Comparison of ENCODE assay signal across 13 cellular contexts in the genomic region with DNA sequence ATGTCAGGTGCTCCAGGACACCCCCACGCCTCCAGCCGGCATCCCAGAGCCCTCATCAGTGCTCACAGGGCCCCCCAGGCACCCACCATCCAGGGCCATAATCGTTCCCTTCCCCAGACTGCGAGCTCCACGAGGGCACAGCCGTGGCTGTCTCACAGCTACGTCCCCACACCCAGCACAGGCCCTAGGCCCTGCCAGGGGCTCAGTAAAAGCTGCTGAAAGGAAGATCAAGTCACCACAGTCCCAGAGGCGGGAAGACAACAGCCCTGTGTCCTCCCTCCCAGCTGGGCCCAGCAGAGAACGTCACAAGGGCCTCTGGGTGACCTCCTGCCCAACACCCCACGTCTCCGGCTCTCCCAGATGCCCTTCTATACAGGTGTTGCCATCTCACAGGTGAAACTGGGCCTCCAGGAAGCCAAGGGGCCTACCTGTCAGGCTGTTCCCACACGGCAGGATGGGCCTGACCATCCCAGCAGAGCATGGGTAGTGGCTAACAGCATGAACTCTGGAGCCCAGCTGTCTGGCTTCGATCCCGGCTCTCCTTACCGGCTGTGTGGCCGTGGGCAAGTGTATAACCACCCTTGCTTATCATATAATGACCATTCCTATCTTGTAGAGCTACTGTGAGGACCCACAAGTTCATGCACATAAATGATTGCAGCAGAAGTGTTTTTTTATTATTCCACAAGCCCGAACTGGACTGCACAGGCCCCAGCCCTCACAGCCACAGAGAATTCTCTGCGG. TPM values are rescaled to one million over a fixed set of nuclear protein-coding genes. Genes with fewer than 3 reads are reported as not detected.
A peak's percentile ranks its signal among the peaks of the same experiment; 100 is the strongest.
DNase-seq lines count a peak whose midpoint lies in the region; ATAC-seq, FAIRE-seq and TF ChIP-seq lines count a peak whose summit lies in the region.
"Had no signal": no experiment of that assay in that cellular context is flagged by ENCODE, and none has a peak within 500 bp of the region (broad histone marks: within the 10 kb centered on the region; RNA-seq: fewer than 3 reads in every experiment).

No MANE protein-coding gene starts in this region.

- intact Hi-C loops in left cardiac atrium (cut with DNase I) (no loop called here), heart right ventricle (cut with DNase I) (no loop called here), pancreas (cut with DNase I) (no loop called here), transverse colon (cut with DNase I; ENCODE audit: low total_unique reads) (no loop called here), natural killer cell (cut with micrococcal nuclease) (no loop called here)

- no peak for FAIRE-seq in pancreas (lab: Jason Lieb, UNC)
- FAIRE-seq: GM12878 had no signal

- H3K4me3 ChIP-seq in heart right ventricle (no peak overlapping the region), pancreas (no peak overlapping the region), transverse colon (no peak overlapping the region)
- H3K4me3 ChIP-seq: GM12878, prostate gland had no signal

- in situ Hi-C loops in transverse colon (cut with MboI; ENCODE audit: low pct_ligation_motif_present in 1 of 4, low pct_unique_long_range_greater_than_20kb in 1 of 4, low sequenced_read_pairs in 3 of 4), result no loop called here

- peaks cover 30% of the 10 kb centered on the region for H3K4me1 Mint-ChIP-seq in activated CD8-positive, alpha-beta memory T cell treated with anti-CD3 and anti-CD28 coated beads, Interleukin-2, amount 10 ng/mL, durations not matched to agents 7 days and 5 days
- H3K4me1 Mint-ChIP-seq in natural killer cell, result peaks cover 5% of the 10 kb centered on the region in 2 donors

- no peaks in the 10 kb centered on the region for H3K9me3 Mint-ChIP-seq in activated CD8-positive, alpha-beta memory T cell treated with anti-CD3 and anti-CD28 coated beads, Interleukin-2, amount 10 ng/mL, durations not matched to agents 7 days and 5 days (ENCODE audit: low read depth)
- no peaks in the 10 kb centered on the region for H3K9me3 Mint-ChIP-seq in natural killer cell

- H3K27ac ChIP-seq in heart right ventricle (no peak overlapping the region), pancreas (peak overlapping the region; percentile 5 to 46 (median 28)), transverse colon (no peak overlapping the region)

- H3K36me3 Mint-ChIP-seq in activated CD8-positive, alpha-beta memory T cell treated with anti-CD3 and anti-CD28 coated beads, Interleukin-2, amount 10 ng/mL, durations not matched to agents 7 days and 5 days, result no peaks in the 10 kb centered on the region
- no peaks in the 10 kb centered on the region for H3K36me3 Mint-ChIP-seq in natural killer cell

- H3K4me1 ChIP-seq in heart right ventricle (peaks cover 7 to 41% (median 28%) of the 10 kb centered on the region in 9 donors), pancreas (peaks cover 35 to 43% (median 43%) of the 10 kb centered on the region in 3 donors), transverse colon (peaks cover 5 to 37% (median 21%) of the 10 kb centered on the region in 4 donors)

- ATAC-seq in left cardiac atrium (no peak), heart right ventricle (no peak), pancreas (no peak), natural killer cell (no peak)
- ATAC-seq in activated CD8-positive, alpha-beta memory T cell treated with anti-CD3 and anti-CD28 coated beads, Interleukin-2, amount 10 ng/mL, durations not matched to agents 7 days and 5 days, result no peak
- ATAC-seq: GM12878 had no signal

- H3K27me3 Mint-ChIP-seq in activated CD8-positive, alpha-beta memory T cell treated with anti-CD3 and anti-CD28 coated beads, Interleukin-2, amount 10 ng/mL, durations not matched to agents 7 days and 5 days, result no peaks in the 10 kb centered on the region
- H3K27me3 Mint-ChIP-seq in natural killer cell (ENCODE audit: low read depth in 2 of 2), result no peaks in the 10 kb centered on the region

- H3K27ac Mint-ChIP-seq in activated CD8-positive, alpha-beta memory T cell treated with anti-CD3 and anti-CD28 coated beads, Interleukin-2, amount 10 ng/mL, durations not matched to agents 7 days and 5 days, result no peak overlapping the region
- H3K27ac Mint-ChIP-seq in natural killer cell, result peak overlapping the region in 1 of 2 donors; percentile 61

- TF ChIP-seq CTCF in heart right ventricle (IDR thresholded peaks at IDR 0.05) (no peak), pancreas (IDR thresholded peaks at IDR 0.05) (no peak), transverse colon (IDR thresholded peaks at IDR 0.05) (no peak), natural killer cell (IDR thresholded peaks at IDR 0.05) (no peak)

- no peaks in the 10 kb centered on the region for H3K36me3 ChIP-seq in heart right ventricle
- no peaks in the 10 kb centered on the region for H3K36me3 ChIP-seq in pancreas
- H3K36me3 ChIP-seq in transverse colon, result no peaks in the 10 kb centered on the region
- H3K36me3 ChIP-seq: prostate gland had no signal

- H3K4me3 Mint-ChIP-seq in activated CD8-positive, alpha-beta memory T cell treated with anti-CD3 and anti-CD28 coated beads, Interleukin-2, amount 10 ng/mL, durations not matched to agents 7 days and 5 days, result no peak overlapping the region
- no peak overlapping the region for H3K4me3 Mint-ChIP-seq in natural killer cell

- DNase-seq in left cardiac atrium (peak; percentile 12), heart right ventricle (no peak), globus pallidus (ENCODE audit: low spot score) (peak; percentile 85), pancreas (peak in 3 of 6 donors; percentile 46 to 58 (median 54)), DMS53 (lab: John Stamatoyannopoulos, UW) (no peak), transverse colon (no peak), natural killer cell (no peak)
- no peak for DNase-seq in activated CD8-positive, alpha-beta memory T cell treated with anti-CD3 and anti-CD28 coated beads, Interleukin-2, amount 10 ng/mL, durations not matched to agents 7 days and 5 days
- DNase-seq: kidney glomerular epithelial cell; NCI-H2171 treated with DMSO at 0.1 percent for 48 hours; stimulated activated CD4-positive, alpha-beta T cell treated with anti-CD3 and anti-CD28 coated beads, Interleukin-4, amount 100 ng/mL, for 4 hours had no signal

- H3K9me3 ChIP-seq in heart right ventricle, result no peaks in the 10 kb centered on the region
- H3K9me3 ChIP-seq in pancreas, result no peaks in the 10 kb centered on the region
- H3K9me3 ChIP-seq in transverse colon, result no peaks in the 10 kb centered on the region
- H3K9me3 ChIP-seq: prostate gland had no signal

- no peak for TF ChIP-seq EP300 in transverse colon (IDR thresholded peaks at IDR 0.05; ENCODE audit: low read depth)

- WGBS in heart right ventricle, 2 donors, result 84 to 87% methylated on average over 18 of the region's 18 CpGs
- 59 to 62% methylated on average over 18 of the region's 18 CpGs for WGBS in pancreas, 2 donors
- WGBS in transverse colon (ENCODE audit: low coverage in 1 of 2), 2 donors, result 75% methylated on average over 17 of the region's 18 CpGs; no CpG with 5 or more reads in 1 of the 2 donors

- CTCF ChIA-PET in activated CD8-positive, alpha-beta memory T cell treated with anti-CD3 and anti-CD28 coated beads, Interleukin-2, amount 10 ng/mL, durations not matched to agents 7 days and 5 days (lab: Charles Lee), result interaction anchor here (0.7 kb wide), 1 partner anchor 27 kb away, joined by 3 read pairs; no protein-coding TSS in a partner anchor

- TF ChIP-seq POLR2A in transverse colon (IDR thresholded peaks at IDR 0.05), result no peak

- H3K27me3 ChIP-seq in heart right ventricle (no peaks in the 10 kb centered on the region), pancreas (no peaks in the 10 kb centered on the region), transverse colon (no peaks in the 10 kb centered on the region)

RNA-seq across cellular contexts. Expression of a gene that starts 18.0 kb away (rescaled TPM):
- total RNA-seq in left cardiac atrium (10 to 100 TPM; 52.3 to 60.3 TPM), heart right ventricle (10 to 100 TPM; 39.9 to 53.9 (median 45.9) TPM), pancreas (10 to 100 TPM; 12.3 to 22.5 (median 14.7) TPM), transverse colon (10 to 100 TPM; 10.3 to 39.6 (median 36.5) TPM), natural killer cell (10 to 100 TPM; 36.5 to 44.4 (median 43.7) TPM)
- polyA plus RNA-seq in heart right ventricle (10 to 100 TPM; 33.4 to 57.9 TPM), pancreas (10 to 100 TPM; 10.8 to 20.2 TPM)
- 10 to 100 TPM; 24.9 to 30.2 TPM for total RNA-seq in activated CD8-positive, alpha-beta memory T cell treated with anti-CD3 and anti-CD28 coated beads, Interleukin-2, amount 10 ng/mL, durations not matched to agents 7 days and 5 days

RNA-seq across cellular contexts. Expression of a gene that starts 21.5 kb away (rescaled TPM):
- total RNA-seq in left cardiac atrium (1 to 10 TPM; 5.0 to 8.2 TPM), heart right ventricle (1 to 10 TPM; 1.7 to 4.0 (median 2.2) TPM), pancreas (10 to 100 TPM; 10.8 to 29.9 (median 22.5) TPM), transverse colon (10 to 100 TPM in 2 of 4 donors, 1 to 10 TPM in 2; 4.4 to 13.5 (median 9.6) TPM), natural killer cell (not detected)
- polyA plus RNA-seq in heart right ventricle (10 to 100 TPM in 1 of 2 donors, 1 to 10 TPM in 1; 7.0 to 10.6 TPM), pancreas (10 to 100 TPM; 22.2 to 34.3 TPM)
- not detected for total RNA-seq in activated CD8-positive, alpha-beta memory T cell treated with anti-CD3 and anti-CD28 coated beads, Interleukin-2, amount 10 ng/mL, durations not matched to agents 7 days and 5 days

Comparison
In these comparisons a context has a peak if more than half of its experiments do, and no peak if none do; other contexts are left out.
1. DNase-seq: peak in left cardiac atrium (single experiment) and globus pallidus (single experiment); none in heart right ventricle (0 of 2), DMS53 (single experiment), activated CD8-positive, alpha-beta memory T cell treated with anti-CD3 and anti-CD28 coated beads, Interleukin-2, amount 10 ng/mL, durations not matched to agents 7 days and 5 days (single experiment), transverse colon (single experiment) and natural killer cell (single experiment).
2. H3K27ac ChIP-seq: peak in pancreas (4 of 4); none in heart right ventricle (0 of 10) and transverse colon (0 of 4).